Comparison of ENCODE assay signal across 8 cellular contexts in the genomic region with DNA sequence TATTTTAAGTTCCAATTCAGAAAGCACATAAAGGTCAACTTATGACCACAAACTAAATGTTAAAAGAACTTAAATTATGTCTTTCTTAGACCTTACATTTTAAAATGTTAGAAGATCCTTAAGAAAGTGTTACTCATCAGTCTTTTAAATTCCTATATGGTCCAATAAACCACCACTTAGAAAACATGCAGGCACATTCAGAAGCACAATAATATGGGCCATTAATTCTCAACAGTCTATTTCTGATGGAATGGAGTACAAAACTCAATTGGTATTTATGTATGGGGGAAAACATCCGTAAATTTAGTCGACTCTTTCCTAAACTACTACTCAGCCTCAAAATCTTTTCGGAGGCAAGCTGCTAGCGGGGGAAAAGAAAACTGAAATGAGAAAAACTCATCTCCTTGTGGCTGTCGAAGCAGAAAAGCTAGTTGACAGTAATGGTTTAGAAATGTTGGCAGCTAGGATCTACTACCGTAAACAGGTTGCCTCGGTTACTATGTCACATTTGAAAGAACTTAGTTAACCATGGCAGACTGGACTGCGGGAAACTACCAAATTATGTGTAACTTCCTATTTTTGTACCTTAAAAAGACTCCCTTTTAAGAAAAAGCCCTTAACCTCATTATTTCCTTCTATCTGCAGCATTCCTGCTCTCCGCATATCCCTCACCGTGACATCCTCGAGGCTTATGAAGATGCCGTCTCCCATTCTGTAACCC.
DNase-seq lines count a peak whose midpoint lies in the region; ATAC-seq and TF ChIP-seq lines count a peak whose summit lies in the region.

No MANE protein-coding gene starts in this region.

- H3K27ac ChIP-seq in MM.1S (ENCODE audit: low read length): peak overlapping the region; percentile 74; the same call in 1 of the 2 replicates

- ATAC-seq in stimulated activated effector memory CD8-positive, alpha-beta T cell treated with anti-CD3 and anti-CD28 coated beads, Interleukin-12 subunit alpha, Interleukin-12 subunit beta, amount 100 ng/mL, for 72 hours: no peak
- ATAC-seq in GM19455 (IDR thresholded peaks at IDR 0.05; ENCODE audit: unreplicated experiment) (no peak), GM21526 (IDR thresholded peaks at IDR 0.05; ENCODE audit: low FRiP score, unreplicated experiment) (no peak)

- no peaks in the 10 kb centered on the region for H4K20me1 ChIP-seq in MM.1S (ENCODE audit: insufficient read depth, low read length)

- H3K36me3 ChIP-seq in ES-I3 (ENCODE audit: insufficient read depth, low read length) (no peaks in the 10 kb centered on the region; the same call in 1 of the 2 replicates), MM.1S (replicated peaks; ENCODE audit: insufficient read depth, low read length) (no peaks in the 10 kb centered on the region), adipocyte (ENCODE audit: control insufficient read depth, insufficient read depth, low read length, severe bottlenecking) (no peaks in the 10 kb centered on the region), iPS-15b (ENCODE audit: control insufficient read depth, insufficient read depth, low read length) (no peaks in the 10 kb centered on the region)

- H3K4me1 Mint-ChIP-seq in stimulated activated effector memory CD8-positive, alpha-beta T cell treated with anti-CD3 and anti-CD28 coated beads, Interleukin-12 subunit alpha, Interleukin-12 subunit beta, amount 100 ng/mL, for 72 hours: peaks cover 39% of the 10 kb centered on the region

- H2AFZ ChIP-seq in MM.1S (ENCODE audit: low read length): peak overlapping the region; percentile 89

- peaks cover 32% of the 10 kb centered on the region for H3K36me3 Mint-ChIP-seq in stimulated activated effector memory CD8-positive, alpha-beta T cell treated with anti-CD3 and anti-CD28 coated beads, Interleukin-12 subunit alpha, Interleukin-12 subunit beta, amount 100 ng/mL, for 72 hours

- H3K9me2 ChIP-seq in MM.1S (replicated peaks; ENCODE audit: insufficient read depth, low read length): no peaks in the 10 kb centered on the region

- peak overlapping the region; percentile 96 for H3K27ac Mint-ChIP-seq in stimulated activated effector memory CD8-positive, alpha-beta T cell treated with anti-CD3 and anti-CD28 coated beads, Interleukin-12 subunit alpha, Interleukin-12 subunit beta, amount 100 ng/mL, for 72 hours

- no peaks in the 10 kb centered on the region for H3K4me1 ChIP-seq in ES-I3 (ENCODE audit: insufficient read depth, low read length)
- peaks cover 31% of the 10 kb centered on the region for H3K4me1 ChIP-seq in MM.1S (ENCODE audit: low read length)
- H3K4me1 ChIP-seq in adipocyte (ENCODE audit: control insufficient read depth, insufficient read depth, low read length): peaks cover 33% of the 10 kb centered on the region
- peaks cover 6% of the 10 kb centered on the region for H3K4me1 ChIP-seq in iPS-15b (ENCODE audit: control insufficient read depth, insufficient read depth, low read length)

- H3K9ac ChIP-seq in ES-I3 (ENCODE audit: low read depth, low read length) (peak overlapping the region; percentile 81), MM.1S (ENCODE audit: low read length) (peak overlapping the region; percentile 91), adipocyte (ENCODE audit: low read length) (peak overlapping the region; percentile 98), iPS-15b (ENCODE audit: low read depth, low read length) (peak overlapping the region; percentile 86)

- peaks cover 14% of the 10 kb centered on the region for H3F3A ChIP-seq in MM.1S (ENCODE audit: insufficient read depth, low read length)

- H3K79me2 ChIP-seq in MM.1S (ENCODE audit: low read length): peaks cover 42% of the 10 kb centered on the region

- H3K4me3 ChIP-seq in MM.1S (ENCODE audit: low read length) (peak overlapping the region; percentile 87), adipocyte (ENCODE audit: low read length) (peak overlapping the region; percentile 89), iPS-15b (ENCODE audit: low read depth, low read length) (peak overlapping the region; percentile 96)

- peak; percentile 51 for DNase-seq in MM.1S
- peak; percentile 57 for DNase-seq in adipocyte (ENCODE audit: low read depth)
- no peak for DNase-seq in stimulated activated effector memory CD8-positive, alpha-beta T cell treated with anti-CD3 and anti-CD28 coated beads, Interleukin-12 subunit alpha, Interleukin-12 subunit beta, amount 100 ng/mL, for 72 hours (ENCODE audit: low spot score in 2 of 2)
- no peak for DNase-seq in T-helper 9 cell

- H3K4me2 ChIP-seq in MM.1S (ENCODE audit: low read depth, low read length): peak overlapping the region; percentile 81

- no peaks in the 10 kb centered on the region for H3K9me3 Mint-ChIP-seq in stimulated activated effector memory CD8-positive, alpha-beta T cell treated with anti-CD3 and anti-CD28 coated beads, Interleukin-12 subunit alpha, Interleukin-12 subunit beta, amount 100 ng/mL, for 72 hours

- H3K9me3 ChIP-seq in ES-I3 (ENCODE audit: control insufficient read depth, insufficient read depth, low read length): no peaks in the 10 kb centered on the region
- H3K9me3 ChIP-seq in MM.1S (replicated peaks; ENCODE audit: insufficient read depth, low read length): no peaks in the 10 kb centered on the region
- no peaks in the 10 kb centered on the region for H3K9me3 ChIP-seq in adipocyte (ENCODE audit: control insufficient read depth, low read length)
- H3K9me3 ChIP-seq in iPS-15b (ENCODE audit: control insufficient read depth, insufficient read depth, low read length): no peaks in the 10 kb centered on the region

- H3K4me3 Mint-ChIP-seq in stimulated activated effector memory CD8-positive, alpha-beta T cell treated with anti-CD3 and anti-CD28 coated beads, Interleukin-12 subunit alpha, Interleukin-12 subunit beta, amount 100 ng/mL, for 72 hours: peak overlapping the region; percentile 93

- H3K27me3 ChIP-seq in MM.1S (replicated peaks; ENCODE audit: insufficient read depth, low read length) (no peaks in the 10 kb centered on the region), adipocyte (replicated peaks; ENCODE audit: control insufficient read depth, insufficient read depth, low read length) (no peaks in the 10 kb centered on the region), iPS-15b (ENCODE audit: control insufficient read depth, insufficient read depth, low read length) (peaks cover 2% of the 10 kb centered on the region)

- TF ChIP-seq CTCF in MM.1S (IDR thresholded peaks at IDR 0.05; ENCODE audit: low read length): no peak

Comparison
In these comparisons a context has a peak if more than half of its experiments do, and no peak if none do; other contexts are left out.
1. DNase-seq: peak in MM.1S (single experiment) and adipocyte (single experiment); none in stimulated activated effector memory CD8-positive, alpha-beta T cell treated with anti-CD3 and anti-CD28 coated beads, Interleukin-12 subunit alpha, Interleukin-12 subunit beta, amount 100 ng/mL, for 72 hours (0 of 2) and T-helper 9 cell (single experiment).
2. Peak in every context shown above with its lines, with median percentiles within 50 percentile points of each other: H3K9ac ChIP-seq and H3K4me3 ChIP-seq.